ENCODE assay signal across 8 cellular contexts in genomic region chr9:112174965-112175795, GRCh38. TPM values are rescaled to one million over a fixed set of nuclear protein-coding genes. Genes with fewer than 3 reads are reported as not detected.
DNase-seq lines count a peak whose midpoint lies in the region; ATAC-seq, FAIRE-seq and TF ChIP-seq lines count a peak whose summit lies in the region.

SUSD1 (minus strand) TSS chr9:112175297; CDS start chr9:112175235, 62 bp downstream.

- peak; percentile 57 for ATAC-seq in HG02642 (IDR thresholded peaks at IDR 0.05; ENCODE audit: poor library complexity, unreplicated experiment)

- TF ChIP-seq CTCF in osteocyte (IDR thresholded peaks at IDR 0.05): no peak

- intact Hi-C loops in activated T-helper 2 cell treated with anti-CD3 and anti-CD28 coated beads, Interferon-gamma antibody, Interleukin-2, Interleukin-4, amounts not matched to agents 10 μg/mL and 5 μg/mL and 100 μg/mL, durations not matched to agents 14 hours and 24 hours and 36 hours (cut with micrococcal nuclease): loop anchor here (2.0 to 5.0 kb wide), 3 partner anchors 74 to 202 kb away; no protein-coding TSS in a partner anchor

- TF ChIP-seq POLR2A in GM12892 (IDR thresholded peaks at IDR 0.05; ENCODE audit: low read depth, low read length): no peak

- H3K36me3 Mint-ChIP-seq in activated T-helper 2 cell treated with anti-CD3 and anti-CD28 coated beads, Interferon-gamma antibody, Interleukin-2, Interleukin-4, amounts not matched to agents 10 μg/mL and 5 μg/mL and 100 μg/mL, durations not matched to agents 14 hours and 24 hours and 36 hours (ENCODE audit: low read depth): peaks cover 20% of the 10 kb centered on the region
- H3K36me3 Mint-ChIP-seq in osteocyte (ENCODE audit: unreplicated experiment): no peaks in the 10 kb centered on the region

- no peaks in the 10 kb centered on the region for H3K27me3 Mint-ChIP-seq in activated T-helper 2 cell treated with anti-CD3 and anti-CD28 coated beads, Interferon-gamma antibody, Interleukin-2, Interleukin-4, amounts not matched to agents 10 μg/mL and 5 μg/mL and 100 μg/mL, durations not matched to agents 14 hours and 24 hours and 36 hours (ENCODE audit: low read depth)
- H3K27me3 Mint-ChIP-seq in osteocyte (ENCODE audit: unreplicated experiment): no peaks in the 10 kb centered on the region

- peaks cover 55% of the 10 kb centered on the region for H3K4me1 Mint-ChIP-seq in activated T-helper 2 cell treated with anti-CD3 and anti-CD28 coated beads, Interferon-gamma antibody, Interleukin-2, Interleukin-4, amounts not matched to agents 10 μg/mL and 5 μg/mL and 100 μg/mL, durations not matched to agents 14 hours and 24 hours and 36 hours (ENCODE audit: low read depth)
- H3K4me1 Mint-ChIP-seq in osteocyte (ENCODE audit: unreplicated experiment): peaks cover 15% of the 10 kb centered on the region

- FAIRE-seq in GM12892 (lab: Jason Lieb, UNC): no peak

- H3K9me3 Mint-ChIP-seq in activated T-helper 2 cell treated with anti-CD3 and anti-CD28 coated beads, Interferon-gamma antibody, Interleukin-2, Interleukin-4, amounts not matched to agents 10 μg/mL and 5 μg/mL and 100 μg/mL, durations not matched to agents 14 hours and 24 hours and 36 hours: no peaks in the 10 kb centered on the region
- no peaks in the 10 kb centered on the region for H3K9me3 Mint-ChIP-seq in osteocyte (ENCODE audit: unreplicated experiment)

- H3K27ac Mint-ChIP-seq in activated T-helper 2 cell treated with anti-CD3 and anti-CD28 coated beads, Interferon-gamma antibody, Interleukin-2, Interleukin-4, amounts not matched to agents 10 μg/mL and 5 μg/mL and 100 μg/mL, durations not matched to agents 14 hours and 24 hours and 36 hours: peak within 1 kb of the TSS; percentile 94
- H3K27ac Mint-ChIP-seq in osteocyte (ENCODE audit: unreplicated experiment): peak within 1 kb of the TSS; percentile 80

- H3K4me3 Mint-ChIP-seq in activated T-helper 2 cell treated with anti-CD3 and anti-CD28 coated beads, Interferon-gamma antibody, Interleukin-2, Interleukin-4, amounts not matched to agents 10 μg/mL and 5 μg/mL and 100 μg/mL, durations not matched to agents 14 hours and 24 hours and 36 hours (ENCODE audit: low read depth): peak within 1 kb of the TSS; percentile 85
- peak within 1 kb of the TSS; percentile 76 for H3K4me3 Mint-ChIP-seq in osteocyte (ENCODE audit: unreplicated experiment)

- DNase-seq in 8988T (peak; percentile 61), GM12892 (ENCODE audit: insufficient read length) (peak; percentile 62), NCI-H2171 (lab: John Stamatoyannopoulos, UW) (peak; percentile 28), glomerular endothelial cell (ENCODE audit: extremely low read depth, low read depth, low spot score) (no peak), osteocyte (ENCODE audit: extremely low spot score, unreplicated experiment) (no peak), NCI-H345 treated with DMSO at 0.1 percent for 48 hours (lab: John Stamatoyannopoulos, UW; ENCODE audit: unreplicated experiment) (no peak)
- peak; percentile 24 for DNase-seq in activated T-helper 2 cell treated with anti-CD3 and anti-CD28 coated beads, Interferon-gamma antibody, Interleukin-2, Interleukin-4, amounts not matched to agents 10 μg/mL and 5 μg/mL and 100 μg/mL, durations not matched to agents 14 hours and 24 hours and 36 hours (ENCODE audit: low spot score)

RNA-seq across cellular contexts. Expression of gene SUSD1, which starts in this region (rescaled TPM):
- polyA plus RNA-seq in GM12892 (2012; ENCODE audit: missing spikeins): 4.8 TPM
- 6.4 and 7.6 TPM in 2 replicates for total RNA-seq in activated T-helper 2 cell treated with anti-CD3 and anti-CD28 coated beads, Interferon-gamma antibody, Interleukin-2, Interleukin-4, amounts not matched to agents 10 μg/mL and 5 μg/mL and 100 μg/mL, durations not matched to agents 14 hours and 24 hours and 36 hours
- total RNA-seq in glomerular endothelial cell (47.0 and 53.7 TPM in 2 replicates), osteocyte (13.4 and 15.0 TPM in 2 replicates)

Comparison
In these comparisons a context has a peak if more than half of its experiments do, and no peak if none do; other contexts are left out.
1. DNase-seq: peak in 8988T (single experiment), GM12892 (single experiment), NCI-H2171 (single experiment) and activated T-helper 2 cell treated with anti-CD3 and anti-CD28 coated beads, Interferon-gamma antibody, Interleukin-2, Interleukin-4, amounts not matched to agents 10 μg/mL and 5 μg/mL and 100 μg/mL, durations not matched to agents 14 hours and 24 hours and 36 hours (single experiment); none in glomerular endothelial cell (single experiment), osteocyte (single experiment) and NCI-H345 treated with DMSO at 0.1 percent for 48 hours (single experiment).